In genomic region chr15:93088981-93089854, GRCh38 we compare ENCODE assay signal across 8 cellular contexts. TPM values are rescaled to one million over a fixed set of nuclear protein-coding genes. Genes with fewer than 3 reads are reported as not detected.
A peak's percentile ranks its signal among the peaks of the same experiment; 100 is the strongest.
DNase-seq lines count a peak whose midpoint lies in the region; ATAC-seq and TF ChIP-seq lines count a peak whose summit lies in the region.

TSS of gene RGMA (minus strand) at chr15:93089211. CDS start at chr15:93088932, 279 bp downstream.

- H3K4me3 Mint-ChIP-seq in nephron progenitor cell, result peak within 1 kb of the TSS; percentile 90

- H3K4me3 ChIP-seq in Peyer's patch (peak within 1 kb of the TSS; percentile 35 to 60 (median 42)), esophagus muscularis mucosa (peak within 1 kb of the TSS; percentile 79 to 85 (median 81))

- H3K27me3 Mint-ChIP-seq in nephron progenitor cell (ENCODE audit: low read depth, poor library complexity), result peaks cover 47% of the 10 kb centered on the region

- TF ChIP-seq POLR2A in Peyer's patch (IDR thresholded peaks at IDR 0.05), result no peak
- no peak for TF ChIP-seq POLR2A in esophagus muscularis mucosa (IDR thresholded peaks at IDR 0.05; ENCODE audit: low read depth)

- peak within 1 kb of the TSS; percentile 25 to 68 (median 44) for H3K27ac ChIP-seq in Peyer's patch
- peak within 1 kb of the TSS; percentile 88 to 97 (median 93) for H3K27ac ChIP-seq in esophagus muscularis mucosa (replicated peaks in 1 of 4)

- H3K27ac Mint-ChIP-seq in nephron progenitor cell, result no peak within 1 kb of the TSS

- intact Hi-C loops in esophagus muscularis mucosa (cut with DNase I), result loop anchor here (2.0 to 5.0 kb wide), 3 partner anchors 57 to 1032 kb away; no protein-coding TSS in a partner anchor

- no peaks in the 10 kb centered on the region for H3K9me3 ChIP-seq in Peyer's patch
- H3K9me3 ChIP-seq in esophagus muscularis mucosa, result no peaks in the 10 kb centered on the region

- H3K36me3 ChIP-seq in Peyer's patch (no peaks in the 10 kb centered on the region), esophagus muscularis mucosa (no peaks in the 10 kb centered on the region)

- H3K9me3 Mint-ChIP-seq in nephron progenitor cell, result no peaks in the 10 kb centered on the region

- H3K36me3 Mint-ChIP-seq in nephron progenitor cell (ENCODE audit: low read depth), result no peaks in the 10 kb centered on the region

- DNase-seq in NCI-H1417 (lab: John Stamatoyannopoulos, UW) (peak in 2 of 3 experiments; percentile 51 to 72), NCI-H1417 treated with DMSO at 0.1 percent for 48 hours (lab: John Stamatoyannopoulos, UW) (no peak), Peyer's patch (no peak), esophagus muscularis mucosa (ENCODE audit: extremely low spot score) (no peak), nephron progenitor cell (peak; percentile 74)
- DNase-seq in NK-92 treated with Interleukin-12 subunit alpha and Interleukin-12 subunit beta, amount 100 ng/mL, for 24 hours (lab: John Stamatoyannopoulos, UW), result no peak

- no peak for TF ChIP-seq EP300 in esophagus muscularis mucosa (IDR thresholded peaks at IDR 0.05)

- WGBS in esophagus muscularis mucosa, result 4% methylated on average over 7 of the region's 101 CpGs

- H3K27me3 ChIP-seq in Peyer's patch, result peaks cover 0 to 3% of the 10 kb centered on the region in 2 donors
- peaks cover 0 to 9% (median 4%) of the 10 kb centered on the region in 4 donors for H3K27me3 ChIP-seq in esophagus muscularis mucosa

- H3K4me1 ChIP-seq in Peyer's patch (peaks cover 0 to 16% (median 10%) of the 10 kb centered on the region in 4 donors), esophagus muscularis mucosa (peaks cover 11 to 61% (median 53%) of the 10 kb centered on the region in 4 donors)

- ATAC-seq in HG02852 (IDR thresholded peaks at IDR 0.05; ENCODE audit: unreplicated experiment), result no peak
- no peak for ATAC-seq in GM19328 (IDR thresholded peaks at IDR 0.05; ENCODE audit: unreplicated experiment)

- no peak for TF ChIP-seq CTCF in Peyer's patch (IDR thresholded peaks at IDR 0.05)
- no peak for TF ChIP-seq CTCF in esophagus muscularis mucosa (IDR thresholded peaks at IDR 0.05)
- TF ChIP-seq CTCF in nephron progenitor cell (IDR thresholded peaks at IDR 0.05), result no peak

- peaks cover 41% of the 10 kb centered on the region for H3K4me1 Mint-ChIP-seq in nephron progenitor cell

RNA-seq across cellular contexts. Expression of gene RGMA, which starts in this region (rescaled TPM):
- total RNA-seq in Peyer's patch (10 to 100 TPM in 2 of 4 donors, 1 to 10 TPM in 2; 1.8 to 18.8 (median 9.3) TPM), esophagus muscularis mucosa (100 to 1,000 TPM; 101 to 312 (median 188) TPM)

Comparison
In these comparisons a context has a peak if more than half of its experiments do, and no peak if none do; other contexts are left out.
1. RNA of gene RGMA (total RNA-seq): 101 to 312 TPM in esophagus muscularis mucosa; 1.8 to 18.8 TPM in Peyer's patch; every median in the first group is over 4 times any median in the second.
2. DNase-seq: peak in NCI-H1417 (2 of 3) and nephron progenitor cell (single experiment); none in NCI-H1417 treated with DMSO at 0.1 percent for 48 hours (single experiment), Peyer's patch (0 of 3), esophagus muscularis mucosa (single experiment) and NK-92 treated with Interleukin-12 subunit alpha and Interleukin-12 subunit beta, amount 100 ng/mL, for 24 hours (single experiment).